8 cellular contexts compared by ENCODE assay signal in genomic region chrX:120469657-120470056, GRCh38. TPM values are rescaled to one million over a fixed set of nuclear protein-coding genes. Genes with fewer than 3 reads are reported as not detected.
DNase-seq lines count a peak whose midpoint lies in the region; ATAC-seq and TF ChIP-seq lines count a peak whose summit lies in the region.
"Not testable (repeated sequence)": the region's sequence is repeated elsewhere in the genome, so short reads cannot be mapped to it uniquely, and the experiment has no call there.

No MANE protein-coding gene starts in this region.

- not testable (repeated sequence) for H3K9me3 Mint-ChIP-seq in CD4-positive, alpha-beta memory T cell; activated CD4-positive, alpha-beta T cell treated with anti-CD3 and anti-CD28 coated beads for 36 hours (ENCODE audit: low read depth); activated naive CD8-positive, alpha-beta T cell (ENCODE audit: low read depth); natural killer cell; stimulated activated naive CD8-positive, alpha-beta T cell treated with anti-CD3 and anti-CD28 coated beads, Interleukin-15, Interleukin-2, amounts not matched to agents 100 ng/mL and 50 ng/mL, for 24 hours

- TF ChIP-seq POLR2A in esophagus squamous epithelium (IDR thresholded peaks at IDR 0.05): not testable (repeated sequence)

- not testable (repeated sequence) for DNase-seq in CD4-positive, alpha-beta memory T cell; activated CD4-positive, alpha-beta T cell treated with anti-CD3 and anti-CD28 coated beads for 36 hours; esophagus squamous epithelium (lab: John Stamatoyannopoulos, UW); natural killer cell

- H3K9me3 ChIP-seq in CD4-positive, alpha-beta memory T cell (ENCODE audit: control insufficient read depth in 1 of 2, low read length in 2 of 2); esophagus squamous epithelium: not testable (repeated sequence)

- TF ChIP-seq CTCF in esophagus squamous epithelium (IDR thresholded peaks at IDR 0.05); natural killer cell (IDR thresholded peaks at IDR 0.05): not testable (repeated sequence)

- not testable (repeated sequence) for H3K36me3 ChIP-seq in CD4-positive, alpha-beta memory T cell (ENCODE audit: insufficient read depth, low read length); esophagus squamous epithelium

- CTCF ChIA-PET in CD4-positive, alpha-beta memory T cell (lab: Charles Lee; ENCODE audit: partially characterized antibody): interaction anchor here (1.1 to 2.0 kb wide), 2 partner anchors 7 to 16 kb away, joined by 3 to 12 read pairs; no protein-coding TSS in a partner anchor
- CTCF ChIA-PET in activated CD4-positive, alpha-beta T cell treated with anti-CD3 and anti-CD28 coated beads for 36 hours (lab: Charles Lee): not testable (repeated sequence)

- H3K27ac Mint-ChIP-seq in CD4-positive, alpha-beta memory T cell: peak overlapping the region in 2 of 7 donors; percentile 66 to 68
- H3K27ac Mint-ChIP-seq in activated CD4-positive, alpha-beta T cell treated with anti-CD3 and anti-CD28 coated beads for 36 hours: peak overlapping the region; percentile 47
- H3K27ac Mint-ChIP-seq in activated naive CD8-positive, alpha-beta T cell; stimulated activated naive CD8-positive, alpha-beta T cell treated with anti-CD3 and anti-CD28 coated beads, Interleukin-15, Interleukin-2, amounts not matched to agents 100 ng/mL and 50 ng/mL, for 24 hours: not testable (repeated sequence)
- peak overlapping the region in 1 of 2 donors; percentile 88 for H3K27ac Mint-ChIP-seq in natural killer cell

- H3K36me3 Mint-ChIP-seq in CD4-positive, alpha-beta memory T cell; activated CD4-positive, alpha-beta T cell treated with anti-CD3 and anti-CD28 coated beads for 36 hours (ENCODE audit: low read depth); activated naive CD8-positive, alpha-beta T cell; natural killer cell; stimulated activated naive CD8-positive, alpha-beta T cell treated with anti-CD3 and anti-CD28 coated beads, Interleukin-15, Interleukin-2, amounts not matched to agents 100 ng/mL and 50 ng/mL, for 24 hours (ENCODE audit: low read depth): not testable (repeated sequence)

- H3K27me3 ChIP-seq in CD4-positive, alpha-beta memory T cell (ENCODE audit: insufficient read depth, low read length); esophagus squamous epithelium: not testable (repeated sequence)

- POLR2A ChIA-PET in CD4-positive, alpha-beta memory T cell (lab: Charles Lee; ENCODE audit: partially characterized antibody): interaction anchor here (1.1 to 3.0 kb wide), 5 partner anchors 8 to 219 kb away, joined by 3 to 16 read pairs (median 4); partner anchors contain the start of gene ZBTB33
- POLR2A ChIA-PET in activated CD4-positive, alpha-beta T cell treated with anti-CD3 and anti-CD28 coated beads for 36 hours (lab: Charles Lee): not testable (repeated sequence)

- intact Hi-C loops in CD4-positive, alpha-beta memory T cell (cut with micrococcal nuclease): loop anchor here (1.0 kb wide), 1 partner anchor 16 kb away; no protein-coding TSS in a partner anchor
- intact Hi-C loops in activated CD4-positive, alpha-beta T cell treated with anti-CD3 and anti-CD28 coated beads for 36 hours (cut with DNase I, micrococcal nuclease): loop anchor here (1.0 to 5.0 kb wide), 5 partner anchors 16 to 219 kb away; partner anchors contain the start of genes ZBTB33 (in 2 of the 2) and CUL4B (in 1 of the 2)
- intact Hi-C loops in esophagus squamous epithelium (cut with DNase I): not testable (repeated sequence)
- intact Hi-C loops in natural killer cell (cut with micrococcal nuclease): loop anchor here (5.0 to 10.0 kb wide), 2 partner anchors 105 to 167 kb away; partner anchors contain the start of gene ATP1B4

- peaks cover 8 to 29% (median 20%) of the 10 kb centered on the region in 4 donors for H3K4me1 Mint-ChIP-seq in CD4-positive, alpha-beta memory T cell
- peaks cover 17% of the 10 kb centered on the region for H3K4me1 Mint-ChIP-seq in activated CD4-positive, alpha-beta T cell treated with anti-CD3 and anti-CD28 coated beads for 36 hours
- peaks cover 26% of the 10 kb centered on the region for H3K4me1 Mint-ChIP-seq in activated naive CD8-positive, alpha-beta T cell (ENCODE audit: low read depth)
- H3K4me1 Mint-ChIP-seq in natural killer cell: peaks cover 20 to 23% of the 10 kb centered on the region in 2 donors
- H3K4me1 Mint-ChIP-seq in stimulated activated naive CD8-positive, alpha-beta T cell treated with anti-CD3 and anti-CD28 coated beads, Interleukin-15, Interleukin-2, amounts not matched to agents 100 ng/mL and 50 ng/mL, for 24 hours (ENCODE audit: low read depth): peaks cover 19% of the 10 kb centered on the region

- H3K4me3 ChIP-seq in CD4-positive, alpha-beta memory T cell (ENCODE audit: low read length in 2 of 2): not testable (repeated sequence)
- peak overlapping the region in 3 of 4 donors; percentile 63 to 75 (median 65) for H3K4me3 ChIP-seq in esophagus squamous epithelium

- not testable (repeated sequence) for H3K27me3 Mint-ChIP-seq in CD4-positive, alpha-beta memory T cell; activated CD4-positive, alpha-beta T cell treated with anti-CD3 and anti-CD28 coated beads for 36 hours; activated naive CD8-positive, alpha-beta T cell; natural killer cell (ENCODE audit: low read depth in 2 of 2); stimulated activated naive CD8-positive, alpha-beta T cell treated with anti-CD3 and anti-CD28 coated beads, Interleukin-15, Interleukin-2, amounts not matched to agents 100 ng/mL and 50 ng/mL, for 24 hours

- 0 to 70% methylated on average over 1 to 5 of the region's 5 CpGs for WGBS in esophagus squamous epithelium, 2 donors

- ATAC-seq in GM21529 (IDR thresholded peaks at IDR 0.05; ENCODE audit: unreplicated experiment) (peak; percentile 5), HG03066 (IDR thresholded peaks at IDR 0.05; ENCODE audit: low read depth, unreplicated experiment) (peak; percentile 20)
- ATAC-seq in activated CD4-positive, alpha-beta T cell treated with anti-CD3 and anti-CD28 coated beads for 36 hours; natural killer cell: not testable (repeated sequence)

- not testable (repeated sequence) for H3K27ac ChIP-seq in CD4-positive, alpha-beta memory T cell (ENCODE audit: low read depth, low read length)
- peak overlapping the region in 2 of 4 donors; percentile 93 for H3K27ac ChIP-seq in esophagus squamous epithelium

- peaks cover 30% of the 10 kb centered on the region for H3K4me1 ChIP-seq in CD4-positive, alpha-beta memory T cell (ENCODE audit: insufficient read depth, low read length)
- H3K4me1 ChIP-seq in esophagus squamous epithelium: peaks cover 0 to 28% (median 3%) of the 10 kb centered on the region in 3 donors

- H3K4me3 Mint-ChIP-seq in CD4-positive, alpha-beta memory T cell: peak overlapping the region; percentile 52 to 95 (median 84)
- H3K4me3 Mint-ChIP-seq in activated CD4-positive, alpha-beta T cell treated with anti-CD3 and anti-CD28 coated beads for 36 hours: peak overlapping the region; percentile 60
- peak overlapping the region; percentile 97 for H3K4me3 Mint-ChIP-seq in activated naive CD8-positive, alpha-beta T cell
- H3K4me3 Mint-ChIP-seq in natural killer cell: peak overlapping the region; percentile 63
- H3K4me3 Mint-ChIP-seq in stimulated activated naive CD8-positive, alpha-beta T cell treated with anti-CD3 and anti-CD28 coated beads, Interleukin-15, Interleukin-2, amounts not matched to agents 100 ng/mL and 50 ng/mL, for 24 hours: peak overlapping the region; percentile 76

RNA-seq across cellular contexts. Expression of gene LAMP2, which starts 0.6 kb away (rescaled TPM):
- 10 to 100 TPM; 44.2 to 45.8 TPM for total RNA-seq in CD4-positive, alpha-beta memory T cell
- 100 to 1,000 TPM in 1 of 2 donors, 10 to 100 TPM in 1; 83.0 to 155 TPM for polyA plus RNA-seq in CD4-positive, alpha-beta memory T cell
- total RNA-seq in activated CD4-positive, alpha-beta T cell treated with anti-CD3 and anti-CD28 coated beads for 36 hours: 10 to 100 TPM; 30.4 to 34.5 TPM
- 100 to 1,000 TPM; 112 to 192 (median 117) TPM for total RNA-seq in esophagus squamous epithelium
- total RNA-seq in natural killer cell: 10 to 100 TPM; 33.8 to 45.8 (median 39.1) TPM
